1 cellular context compared by ENCODE assay signal in genomic region chr14:102362545-102363181, GRCh38.
TF ChIP-seq lines count a peak whose summit lies in the region.

TSS of gene CINP (minus strand) at chr14:102362890. CDS start at chr14:102362851, 39 bp downstream.
TSS of gene TECPR2 (plus strand) at chr14:102362941. CDS start at chr14:102376722, 13,781 bp downstream.

TF ChIP-seq in HepG2, 621 proteins besides CTCF, POLR2A, EP300 and RAD21 (continued from another document and continues in another):
- TF ChIP-seq ARID4A (CRISPR knock-in tag; IDR thresholded peaks at IDR 0.05; ENCODE audit: borderline replicate concordance) (peak; percentile 74; the same call in 1 of the 2 replicates), POLR2G (IDR thresholded peaks at IDR 0.05; ENCODE audit: low read depth, low read length) (peak; percentile 86), ZNF580 (CRISPR knock-in tag; IDR thresholded peaks at IDR 0.05; ENCODE audit: borderline replicate concordance, low read depth) (no peak), CHCHD3 (CRISPR knock-in tag; IDR thresholded peaks at IDR 0.05) (no peak), ZNF784 (CRISPR knock-in tag; IDR thresholded peaks at IDR 0.05; ENCODE audit: borderline replicate concordance) (no peak), ZNF296 (CRISPR knock-in tag; conservative IDR thresholded peaks at IDR 0.05) (0 out of 2 replicates have a peak, but pooled peaks have one; percentile 29), ZNF773 (CRISPR knock-in tag; IDR thresholded peaks at IDR 0.05; ENCODE audit: borderline replicate concordance) (no peak), ZSCAN31 (CRISPR knock-in tag; IDR thresholded peaks at IDR 0.05; ENCODE audit: low read depth) (peak; percentile 17; the same call in 1 of the 2 replicates), MYPOP (CRISPR knock-in tag; IDR thresholded peaks at IDR 0.05) (0 out of 2 replicates have a peak, but pooled peaks have one; percentile 55), PHF20 (CRISPR knock-in tag; IDR thresholded peaks at IDR 0.05) (peak; percentile 85), SP2 (CRISPR knock-in tag; IDR thresholded peaks at IDR 0.05) (peak; percentile 79), ZBTB40 (IDR thresholded peaks at IDR 0.05) (peak; percentile 36; the same call in 1 of the 2 replicates), ZBTB40 (CRISPR knock-in tag; IDR thresholded peaks at IDR 0.05) (peak; percentile 32; the same call in 1 of the 2 replicates), TFDP2 (CRISPR knock-in tag; IDR thresholded peaks at IDR 0.05) (0 out of 2 replicates have a peak, but pooled peaks have one; percentile 35), NFYB (CRISPR knock-in tag; IDR thresholded peaks at IDR 0.05) (0 out of 2 replicates have a peak, but pooled peaks have one; percentile 7), DDIT3 (CRISPR knock-in tag; IDR thresholded peaks at IDR 0.05) (no peak), GABPB1 (CRISPR knock-in tag; IDR thresholded peaks at IDR 0.05) (peak; percentile 95), MTERF4 (CRISPR knock-in tag; IDR thresholded peaks at IDR 0.05) (no peak), JARID2 (CRISPR knock-in tag; IDR thresholded peaks at IDR 0.05; ENCODE audit: insufficient replicate concordance) (no peak), HNRNPK (IDR thresholded peaks at IDR 0.05; ENCODE audit: low read depth, low read length, poor library complexity, severe bottlenecking) (peak; percentile 10), ISL2 (CRISPR knock-in tag; IDR thresholded peaks at IDR 0.05) (no peak), RFXAP (CRISPR knock-in tag; IDR thresholded peaks at IDR 0.05; ENCODE audit: borderline replicate concordance) (no peak), MAZ (IDR thresholded peaks at IDR 0.05; ENCODE audit: borderline replicate concordance, low read depth, low read length) (peak; percentile 81), MAZ (CRISPR knock-in tag; IDR thresholded peaks at IDR 0.05; ENCODE audit: low read depth) (0 out of 2 replicates have a peak, but pooled peaks have one; percentile 37), TEF (CRISPR knock-in tag; IDR thresholded peaks at IDR 0.05) (no peak; the same call in 1 of the 2 replicates), ZNF768 (CRISPR knock-in tag; IDR thresholded peaks at IDR 0.05) (no peak), ZNF180 (CRISPR knock-in tag; IDR thresholded peaks at IDR 0.05; ENCODE audit: borderline replicate concordance, low read depth) (no peak), FUBP1 (CRISPR knock-in tag; IDR thresholded peaks at IDR 0.05; ENCODE audit: borderline replicate concordance) (no peak), SETDB1 (CRISPR knock-in tag; IDR thresholded peaks at IDR 0.05; ENCODE audit: borderline replicate concordance) (no peak), ZNF232 (CRISPR knock-in tag; IDR thresholded peaks at IDR 0.05; ENCODE audit: borderline replicate concordance) (no peak), HOXA3 (CRISPR knock-in tag; IDR thresholded peaks at IDR 0.05) (peak; percentile 64; the same call in 1 of the 2 replicates), HOXA7 (CRISPR knock-in tag; IDR thresholded peaks at IDR 0.05) (no peak), MEIS1 (CRISPR knock-in tag; IDR thresholded peaks at IDR 0.05; ENCODE audit: borderline replicate concordance) (no peak)
